ENCODE assay signal across 23 cellular contexts in the genomic region with DNA sequence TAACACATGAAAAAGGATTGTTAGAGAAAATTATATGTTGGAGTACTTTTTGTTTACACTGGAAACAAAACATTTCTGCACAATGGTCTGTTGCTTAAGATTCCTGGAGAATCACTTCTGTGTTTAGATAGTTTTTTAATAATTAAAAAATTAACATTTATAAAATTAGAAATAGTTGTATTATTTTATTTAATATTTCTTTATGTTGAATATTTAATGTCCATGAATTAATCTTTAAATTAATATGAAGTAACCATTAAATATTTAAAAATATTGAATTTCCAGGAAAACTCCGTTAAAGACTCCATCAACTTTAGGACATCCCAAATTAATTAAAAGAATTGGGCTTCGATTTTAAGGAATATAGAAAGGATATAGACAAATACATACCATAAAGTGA.
DNase-seq lines count a peak whose midpoint lies in the region; ATAC-seq, FAIRE-seq and TF ChIP-seq lines count a peak whose summit lies in the region.
"Had no signal": no experiment of that assay in that cellular context is flagged by ENCODE, and none has a peak within 500 bp of the region (broad histone marks: within the 10 kb centered on the region; RNA-seq: fewer than 3 reads in every experiment).

No MANE protein-coding gene starts in this region.

- no peak overlapping the region for H4K5ac ChIP-seq in H9 (ENCODE audit: insufficient read length, low read depth, low read length)

- no peak for DNase-seq in pancreas
- DNase-seq in H9, result no peak
- no peak for DNase-seq in dermis blood vessel endothelial cell
- DNase-seq in stimulated activated naive CD4-positive, alpha-beta T cell treated with Interleukin-2 at 50 U/mL for 16 hours (lab: John Stamatoyannopoulos, UW), result no peak
- no peak for DNase-seq in NCI-H526 treated with DMSO at 0.1 percent for 48 hours (lab: John Stamatoyannopoulos, UW)
- DNase-seq: 8988T; AML-193; Caco-2; Calu3; CD4-positive, alpha-beta T cell; CD8-positive, alpha-beta T cell; DMS79 treated with DMSO at 0.1 percent for 48 hours; GDM1 had no signal

- peaks cover 11 to 32% (median 16%) of the 10 kb centered on the region in 3 experiments for H3K36me3 Mint-ChIP-seq in H9 (ENCODE audit: insufficient read depth in 1 of 3, low read depth in 3 of 3)
- H3K36me3 Mint-ChIP-seq: CD8-positive, alpha-beta T cell had no signal

- no peak overlapping the region for H3K9ac ChIP-seq in H9 (ENCODE audit: extremely low read depth, insufficient read length, low read length)
- H3K9ac ChIP-seq: BLaER1 treated with 17β-estradiol and CSF1 and Interleukin-3, amounts not matched to agents 10 nM and 100 nM had no signal

- H3K4me3 Mint-ChIP-seq in H9, result no peak overlapping the region
- H3K4me3 Mint-ChIP-seq: B cell; CD4-positive, alpha-beta T cell; CD8-positive, alpha-beta T cell had no signal

- H4K91ac ChIP-seq in H9 (ENCODE audit: insufficient read length, low read depth, low read length), result no peak overlapping the region

- H3K27ac ChIP-seq in pancreas, result no peak overlapping the region
- H3K27ac ChIP-seq in H9 (ENCODE audit: insufficient read length, low read depth, low read length), result no peak overlapping the region
- H3K27ac ChIP-seq: A549; BLaER1 treated with 17β-estradiol and CSF1 and Interleukin-3, amounts not matched to agents 10 nM and 100 nM; C4-2B had no signal

- no peaks in the 10 kb centered on the region for H4K20me1 ChIP-seq in H9 (ENCODE audit: control insufficient read depth, insufficient read depth, insufficient read length)
- H4K20me1 ChIP-seq: BLaER1 treated with 17β-estradiol and CSF1 and Interleukin-3, amounts not matched to agents 10 nM and 100 nM had no signal

- H3K9me3 Mint-ChIP-seq in H9, result peaks cover 7 to 11% of the 10 kb centered on the region in 2 experiments; a peak in 4 of 5 replicates

- H3K4ac ChIP-seq in H9 (ENCODE audit: low read depth, low read length), result no peak overlapping the region

- no peaks in the 10 kb centered on the region for H3K23me2 ChIP-seq in H9 (ENCODE audit: insufficient read length, low read depth, low read length, poor library complexity, severe bottlenecking)

- H2BK120ac ChIP-seq in H9 (ENCODE audit: low read depth, low read length, poor library complexity, severe bottlenecking), result no peak overlapping the region

- no peak overlapping the region for H3K4me2 ChIP-seq in H9 (ENCODE audit: insufficient read depth, insufficient read length, low read length)
- H3K4me2 ChIP-seq: A549; BLaER1 treated with 17β-estradiol and CSF1 and Interleukin-3, amounts not matched to agents 10 nM and 100 nM had no signal

- no peak overlapping the region for H2BK5ac ChIP-seq in H9 (ENCODE audit: insufficient read length, low read length)

- H3K79me2 ChIP-seq in H9 (ENCODE audit: insufficient read depth, low read length), result no peaks in the 10 kb centered on the region

- no peak for ATAC-seq in pancreas
- ATAC-seq: A549; CD8-positive, alpha-beta T cell; GM12878 had no signal

- H3K4me1 Mint-ChIP-seq in H9, result peaks cover 7 to 11% of the 10 kb centered on the region in 2 experiments
- H3K4me1 Mint-ChIP-seq: B cell had no signal

- no peaks in the 10 kb centered on the region for H3K4me1 ChIP-seq in pancreas
- H3K4me1 ChIP-seq in H9 (ENCODE audit: insufficient read depth, low read length), result 0 out of 2 replicates have a peak, but pooled peaks cover 4% of the 10 kb centered on the region
- H3K4me1 ChIP-seq: A549, Caco-2 had no signal

- 51 to 61% methylated on average over 2 of the region's 2 CpGs for WGBS in pancreas, 2 donors
- WGBS in H9 (ENCODE audit: extremely low coverage, insufficient read length, low lambda C conversion rate), result no CpG with 5 or more reads among the region's 2 CpGs

- no peak overlapping the region for H3K14ac ChIP-seq in H9 (ENCODE audit: insufficient read depth, low read length)

- H3K27me3 ChIP-seq in pancreas (no peaks in the 10 kb centered on the region), H9 (ENCODE audit: insufficient read depth, low read length) (no peaks in the 10 kb centered on the region)

- no peak overlapping the region for H3K27ac Mint-ChIP-seq in H9
- H3K27ac Mint-ChIP-seq: B cell; CD4-positive, alpha-beta T cell; CD8-positive, alpha-beta T cell had no signal

- H2AFZ ChIP-seq in H9 (ENCODE audit: low read length), result no peak overlapping the region

- FAIRE-seq in G401.6 (lab: Jason Lieb, UNC) (peak; percentile 69), endometrium (lab: Jason Lieb, UNC) (peak; percentile 82), pancreas (lab: Jason Lieb, UNC) (peak; percentile 54)
- FAIRE-seq: A549, D721Med, GM12878, GM12892, GM18507 had no signal

- no peaks in the 10 kb centered on the region for H3K36me3 ChIP-seq in pancreas

- H3K18ac ChIP-seq in H9 (ENCODE audit: insufficient read length, low read depth, low read length), result no peak overlapping the region

- H3K23ac ChIP-seq in H9 (ENCODE audit: insufficient read length, low read depth, low read length), result no peak overlapping the region

- H3K56ac ChIP-seq in H9 (ENCODE audit: insufficient read length, low read depth, low read length), result no peak overlapping the region

- intact Hi-C loops in pancreas (cut with DNase I), result no loop called here

- no peak overlapping the region for H3K4me3 ChIP-seq in pancreas
- H3K4me3 ChIP-seq: A549; BLaER1 treated with 17β-estradiol and CSF1 and Interleukin-3, amounts not matched to agents 10 nM and 100 nM; GM12878 had no signal

- no peak overlapping the region for H2BK20ac ChIP-seq in H9 (ENCODE audit: low read depth, low read length, poor library complexity, severe bottlenecking)

- no peak overlapping the region for H4K8ac ChIP-seq in H9 (replicated peaks; ENCODE audit: insufficient read length, low read depth, low read length)

- no peak overlapping the region for H2BK12ac ChIP-seq in H9 (ENCODE audit: insufficient read length, low read depth, low read length)

- peaks cover 0 to 2% (median 0%) of the 10 kb centered on the region in 4 donors for H3K9me3 ChIP-seq in pancreas
- peaks cover 12% of the 10 kb centered on the region for H3K9me3 ChIP-seq in H9 (ENCODE audit: control insufficient read depth, low read depth, low read length)
- H3K9me3 ChIP-seq: A549, Caco-2 had no signal

- H3K79me1 ChIP-seq in H9 (ENCODE audit: insufficient read depth, low read depth, low read length, poor library complexity, severe bottlenecking), result no peaks in the 10 kb centered on the region

- H3K27me3 Mint-ChIP-seq in H9 (ENCODE audit: low read depth), result no peaks in the 10 kb centered on the region
- H3K27me3 Mint-ChIP-seq: B cell; CD4-positive, alpha-beta T cell had no signal

- TF ChIP-seq CTCF in pancreas (IDR thresholded peaks at IDR 0.05), result no peak
- TF ChIP-seq CTCF in H9 (conservative IDR thresholded peaks at IDR 0.05), result no peak

- no peak overlapping the region for H3T11ph ChIP-seq in H9 (ENCODE audit: low read length)

- H2AK5ac ChIP-seq in H9 (ENCODE audit: insufficient read length, low read length), result no peak overlapping the region

- H2BK15ac ChIP-seq in H9 (ENCODE audit: low read depth, low read length), result no peak overlapping the region
